In genomic region chr2:234376229-234376628, GRCh38 we compare ENCODE assay signal across 21 cellular contexts.
"Had no signal": no experiment of that assay in that cellular context is flagged by ENCODE, and none has a peak within 500 bp of the region (broad histone marks: within the 10 kb centered on the region; RNA-seq: fewer than 3 reads in every experiment).

No MANE protein-coding gene starts in this region.

- H3K27ac ChIP-seq: adrenal gland had no signal

- FAIRE-seq: bronchial epithelial cell had no signal

- H3K36me3 ChIP-seq: adrenal gland had no signal

- H3K4me1 ChIP-seq: adrenal gland had no signal

- DNase-seq: activated CD4-positive, alpha-beta T cell treated with anti-CD3 and anti-CD28 coated beads for 48 hours; activated CD4-positive, alpha-beta T cell treated with anti-CD3 and anti-CD28 coated beads, Interleukin-2, amount 50 U/mL, for 48 hours; activated CD8-positive, alpha-beta memory T cell treated with anti-CD3 and anti-CD28 coated beads, Interleukin-2, amount 10 ng/mL, durations not matched to agents 7 days and 5 days; activated gamma-delta T cell treated with Interleukin-2 at 50 U/mL for 16 hours; activated naive CD4-positive, alpha-beta T cell treated with anti-CD3 and anti-CD28 coated beads, Interleukin-2, amount 10 ng/mL, durations not matched to agents 7 days and 5 days; activated naive CD8-positive, alpha-beta T cell treated with anti-CD3 and anti-CD28 coated beads, Interleukin-2, amount 10 ng/mL, durations not matched to agents 7 days and 5 days; activated T-cell treated with anti-CD3 and anti-CD28 coated beads, Interleukin-2, amount 50 U/mL, for 24 hours; adrenal gland; anterior cingulate cortex; Karpas-422; MM.1S; NCI-H1105; NCI-H1436; NCI-H1694 treated with DMSO at 0.1 percent for 48 hours; NCI-H2029 treated with DMSO at 0.1 percent for 48 hours; NCI-H510A treated with DMSO at 0.1 percent for 48 hours; SHP77 treated with DMSO at 0.1 percent for 48 hours had no signal

- ATAC-seq: activated CD4-positive, CD25-positive, alpha-beta regulatory T cell treated with anti-CD3 and anti-CD28 coated beads, Interleukin-2, amount 50 U/mL, for 24 hours; activated CD8-positive, alpha-beta memory T cell treated with anti-CD3 and anti-CD28 coated beads, Interleukin-2, amount 10 ng/mL, durations not matched to agents 7 days and 5 days had no signal

- H3K27ac Mint-ChIP-seq: activated CD8-positive, alpha-beta memory T cell treated with anti-CD3 and anti-CD28 coated beads, Interleukin-2, amount 10 ng/mL, durations not matched to agents 7 days and 5 days; activated naive CD4-positive, alpha-beta T cell treated with anti-CD3 and anti-CD28 coated beads, Interleukin-2, amount 10 ng/mL, durations not matched to agents 7 days and 5 days; activated naive CD8-positive, alpha-beta T cell treated with anti-CD3 and anti-CD28 coated beads, Interleukin-2, amount 10 ng/mL, durations not matched to agents 7 days and 5 days; activated T-cell treated with anti-CD3 and anti-CD28 coated beads, Interleukin-2, amount 50 U/mL, for 24 hours; T-helper 1 cell treated with Interleukin-12 subunit alpha and Interleukin-12 subunit beta and Interleukin-4 antibody, amounts not matched to agents 30 μg/mL and 1 μg/mL, for 36 hours had no signal

- H3K9me3 ChIP-seq: adrenal gland had no signal

- H3K27me3 ChIP-seq: adrenal gland had no signal

- H3K9me3 Mint-ChIP-seq: activated naive CD8-positive, alpha-beta T cell treated with anti-CD3 and anti-CD28 coated beads, Interleukin-2, amount 10 ng/mL, durations not matched to agents 7 days and 5 days; activated T-cell treated with anti-CD3 and anti-CD28 coated beads, Interleukin-2, amount 50 U/mL, for 24 hours; activated T-helper 17 cell treated with anti-CD3 and anti-CD28 coated beads, Interleukin-2, amount 50 U/mL, for 72 hours; T-helper 1 cell treated with Interleukin-12 subunit alpha and Interleukin-12 subunit beta and Interleukin-4 antibody, amounts not matched to agents 30 μg/mL and 1 μg/mL, for 36 hours had no signal

- H3K4me3 ChIP-seq: adrenal gland had no signal
